1 cellular context compared by ENCODE assay signal in genomic region chr21:44024895-44025353, GRCh38.
TF ChIP-seq lines count a peak whose summit lies in the region.

No MANE protein-coding gene starts in this region.

TF ChIP-seq in HEK293, 187 proteins besides CTCF, POLR2A, EP300 and RAD21 (continued from another document and continues in another):
- TF ChIP-seq ZSCAN16 (tag by site-specific recombination; IDR thresholded peaks at IDR 0.05) (no peak), ZNF629 (tag by site-specific recombination; IDR thresholded peaks at IDR 0.05) (0 out of 2 replicates have a peak, but pooled peaks have one; percentile 52), ZNF701 (tag by site-specific recombination; IDR thresholded peaks at IDR 0.05) (no peak), ZNF354C (tag by site-specific recombination; IDR thresholded peaks at IDR 0.05; ENCODE audit: borderline replicate concordance, low read depth) (no peak), ZNF791 (tag by site-specific recombination; IDR thresholded peaks at IDR 0.05) (no peak), BCL6B (tag by site-specific recombination; IDR thresholded peaks at IDR 0.05) (no peak), ZBTB21 (tag by site-specific recombination; IDR thresholded peaks at IDR 0.05) (no peak), ZNF404 (tag by site-specific recombination; IDR thresholded peaks at IDR 0.05) (no peak), IKZF3 (tag by site-specific recombination; IDR thresholded peaks at IDR 0.05) (peak; percentile 26; the same call in 1 of the 2 replicates), SP7 (tag by site-specific recombination; IDR thresholded peaks at IDR 0.05) (peak; percentile 47; the same call in 1 of the 2 replicates), ZBTB48 (tag by site-specific recombination; IDR thresholded peaks at IDR 0.05) (no peak), ZNF391 (tag by site-specific recombination; IDR thresholded peaks at IDR 0.05; ENCODE audit: borderline replicate concordance, low read depth) (no peak), ZBTB8A (tag by site-specific recombination; IDR thresholded peaks at IDR 0.05) (peak; percentile 92), HOXA7 (CRISPR knock-in tag; IDR thresholded peaks at IDR 0.05; ENCODE audit: borderline replicate concordance) (no peak), PRDM6 (tag by site-specific recombination; IDR thresholded peaks at IDR 0.05) (peak; percentile 39), ZNF692 (tag by site-specific recombination; IDR thresholded peaks at IDR 0.05) (peak; percentile 80), PRDM1 (tag by site-specific recombination; IDR thresholded peaks at IDR 0.05) (peak; percentile 73), ZNF623 (tag by site-specific recombination; IDR thresholded peaks at IDR 0.05) (no peak), REST (tag by site-specific recombination; IDR thresholded peaks at IDR 0.05) (no peak), ZNF211 (tag by site-specific recombination; IDR thresholded peaks at IDR 0.05; ENCODE audit: low read depth) (no peak), BCL11B (tag by site-specific recombination; IDR thresholded peaks at IDR 0.05; ENCODE audit: low read depth) (no peak), ZNF558 (tag by site-specific recombination; IDR thresholded peaks at IDR 0.05) (no peak), ZNF274 (IDR thresholded peaks at IDR 0.05; ENCODE audit: low read length) (no peak), ZNF274 (tag by site-specific recombination; IDR thresholded peaks at IDR 0.05; ENCODE audit: borderline replicate concordance) (no peak), ZNF600 (tag by site-specific recombination; IDR thresholded peaks at IDR 0.05) (peak; percentile 100), ZNF658 (tag by site-specific recombination; IDR thresholded peaks at IDR 0.05) (no peak), ZNF121 (tag by site-specific recombination; IDR thresholded peaks at IDR 0.05) (peak; percentile 18; the same call in 1 of the 2 replicates), ZBTB17 (tag by site-specific recombination; IDR thresholded peaks at IDR 0.05) (peak; percentile 99), ZNF202 (tag by site-specific recombination; IDR thresholded peaks at IDR 0.05; ENCODE audit: borderline replicate concordance) (no peak), ZNF530 (tag by site-specific recombination; IDR thresholded peaks at IDR 0.05; ENCODE audit: low read depth) (no peak), ZIC2 (tag by site-specific recombination; IDR thresholded peaks at IDR 0.05) (peak; percentile 83), ZNF449 (tag by site-specific recombination; IDR thresholded peaks at IDR 0.05) (peak; percentile 88), ZNF670 (tag by site-specific recombination; IDR thresholded peaks at IDR 0.05; ENCODE audit: low read depth) (no peak), ZSCAN5A (tag by site-specific recombination; IDR thresholded peaks at IDR 0.05) (peak; percentile 25; the same call in 1 of the 2 replicates), ZNF48 (tag by site-specific recombination; IDR thresholded peaks at IDR 0.05) (no peak), KLF17 (tag by site-specific recombination; IDR thresholded peaks at IDR 0.05) (no peak), ZBTB20 (tag by site-specific recombination; IDR thresholded peaks at IDR 0.05) (peak; percentile 65), ZNF184 (tag by site-specific recombination; IDR thresholded peaks at IDR 0.05) (no peak), ZNF324 (tag by site-specific recombination; IDR thresholded peaks at IDR 0.05) (peak; percentile 60; the same call in 1 of the 2 replicates), KLF16 (tag by site-specific recombination; IDR thresholded peaks at IDR 0.05) (no peak), MEIS1 (CRISPR knock-in tag; IDR thresholded peaks at IDR 0.05; ENCODE audit: borderline replicate concordance) (no peak), ZNF138 (tag by site-specific recombination; IDR thresholded peaks at IDR 0.05; ENCODE audit: borderline replicate concordance) (no peak), HOXD13 (CRISPR knock-in tag; IDR thresholded peaks at IDR 0.05; ENCODE audit: borderline replicate concordance) (no peak), PATZ1 (tag by site-specific recombination; IDR thresholded peaks at IDR 0.05) (peak; percentile 57), ZNF221 (tag by site-specific recombination; IDR thresholded peaks at IDR 0.05; ENCODE audit: borderline replicate concordance) (no peak), TRIM28 (IDR thresholded peaks at IDR 0.05; ENCODE audit: borderline replicate concordance, low read length) (0 out of 2 replicates have a peak, but pooled peaks have one; percentile 70), ZNF24 (tag by site-specific recombination; IDR thresholded peaks at IDR 0.05) (peak; percentile 71; the same call in 1 of the 2 replicates), ZNF704 (tag by site-specific recombination; IDR thresholded peaks at IDR 0.05) (no peak), ZNF157 (tag by site-specific recombination; IDR thresholded peaks at IDR 0.05) (no peak), KLF1 (tag by site-specific recombination; IDR thresholded peaks at IDR 0.05) (no peak), ZNF639 (tag by site-specific recombination; IDR thresholded peaks at IDR 0.05) (no peak), ZNF585B (tag by site-specific recombination; IDR thresholded peaks at IDR 0.05) (no peak), ZNF776 (tag by site-specific recombination; IDR thresholded peaks at IDR 0.05; ENCODE audit: borderline replicate concordance) (no peak), ZEB2 (tag by site-specific recombination; IDR thresholded peaks at IDR 0.05) (peak; percentile 55)
